24 cellular contexts compared by ENCODE assay signal in genomic region chr3:153078826-153079225, GRCh38.
"Had no signal": no experiment of that assay in that cellular context is flagged by ENCODE, and none has a peak within 500 bp of the region (broad histone marks: within the 10 kb centered on the region; RNA-seq: fewer than 3 reads in every experiment).

No MANE protein-coding gene starts in this region.

- H3K4me3 Mint-ChIP-seq: T-cell had no signal

- H3K36me3 Mint-ChIP-seq: T-cell had no signal

- DNase-seq: Kasumi-1; MV-4-11; NCI-H1048; NCI-H1105; NCI-H1417; NCI-H1436 treated with DMSO at 0.1 percent for 48 hours; NCI-H1694; NCI-H187 treated with DMSO at 0.1 percent for 48 hours; NCI-H2029 treated with DMSO at 0.1 percent for 48 hours; NCI-H2171; NCI-H226; NCI-H446; NCI-H510A; NCI-H524 treated with DMSO at 0.1 percent for 48 hours; NCI-H774; NK-92 treated with Interleukin-12 subunit alpha and Interleukin-12 subunit beta, amount 100 ng/mL, for 24 hours; PC-3; SHP77; SK-N-SH; SW 1271; T-cell had no signal

- H3K9me3 Mint-ChIP-seq: T-cell had no signal

- H3K4me2 ChIP-seq: KMS-11, SK-N-SH had no signal

- H3K4me1 Mint-ChIP-seq: T-cell had no signal

- H3K27me3 Mint-ChIP-seq: T-cell had no signal

- H3K27ac ChIP-seq: HL-60, KMS-11, RWPE1 had no signal

- H3K9me3 ChIP-seq: SK-N-SH had no signal

- H3K27ac Mint-ChIP-seq: T-cell had no signal

- H3K9ac ChIP-seq: KMS-11, SK-N-SH had no signal
